Comparison of ENCODE assay signal across 15 cellular contexts in genomic region chr2:207397917-207398655, GRCh38.
"Had no signal": no experiment of that assay in that cellular context is flagged by ENCODE, and none has a peak within 500 bp of the region (broad histone marks: within the 10 kb centered on the region; RNA-seq: fewer than 3 reads in every experiment).

No MANE protein-coding gene starts in this region.

- H3K4me1 ChIP-seq: pancreas, upper lobe of left lung had no signal

- H3K4me3 Mint-ChIP-seq: activated CD4-positive, alpha-beta memory T cell treated with anti-CD3 and anti-CD28 coated beads for 36 hours; activated naive CD8-positive, alpha-beta T cell; activated T-cell treated with anti-CD3 and anti-CD28 coated beads, Interleukin-2, amount 50 U/mL, for 4 hours; memory B cell had no signal

- H3K27ac ChIP-seq: heart left ventricle, left ventricle myocardium inferior, pancreas, upper lobe of left lung had no signal

- ATAC-seq: activated T-cell treated with anti-CD3 and anti-CD28 coated beads, Interleukin-2, amount 50 U/mL, for 4 hours; pancreas; stimulated activated naive CD8-positive, alpha-beta T cell treated with anti-CD3 and anti-CD28 coated beads, Interleukin-15, Interleukin-2, amounts not matched to agents 100 U/mL and 50 U/mL, for 24 hours had no signal

- H3K36me3 ChIP-seq: heart left ventricle, left ventricle myocardium inferior, pancreas, upper lobe of left lung had no signal

- H3K27me3 ChIP-seq: heart left ventricle, pancreas, upper lobe of left lung had no signal

- H3K9me3 ChIP-seq: left ventricle myocardium inferior, pancreas, upper lobe of left lung had no signal

- H3K27me3 Mint-ChIP-seq: activated naive CD8-positive, alpha-beta T cell had no signal

- H3K4me1 Mint-ChIP-seq: memory B cell had no signal

- H3K27ac Mint-ChIP-seq: activated CD4-positive, alpha-beta memory T cell treated with anti-CD3 and anti-CD28 coated beads for 36 hours; activated naive CD8-positive, alpha-beta T cell; memory B cell had no signal

- DNase-seq: activated CD4-positive, alpha-beta memory T cell treated with anti-CD3 and anti-CD28 coated beads for 36 hours; activated effector memory CD4-positive, alpha-beta T cell treated with anti-CD3 and anti-CD28 coated beads, Interleukin-2, amount 50 U/mL, for 16 hours; activated T-cell treated with anti-CD3 and anti-CD28 coated beads, Interleukin-2, amount 50 U/mL, for 4 hours; foreskin melanocyte; heart left ventricle; left ventricle myocardium inferior; pancreas; stimulated activated CD4-positive, alpha-beta T cell treated with anti-CD3 and anti-CD28 coated beads, Interleukin-2, amount 100 ng/mL, for 48 hours; stimulated activated naive CD8-positive, alpha-beta T cell treated with anti-CD3 and anti-CD28 coated beads, Interleukin-15, Interleukin-2, amounts not matched to agents 100 U/mL and 50 U/mL, for 24 hours; upper lobe of left lung had no signal

- H3K36me3 Mint-ChIP-seq: activated CD4-positive, alpha-beta memory T cell treated with anti-CD3 and anti-CD28 coated beads for 36 hours had no signal

- FAIRE-seq: bronchial epithelial cell, colon, islet of Langerhans, pancreas had no signal

- H3K4me3 ChIP-seq: heart left ventricle, left ventricle myocardium inferior, pancreas, upper lobe of left lung had no signal
